In the genomic region with DNA sequence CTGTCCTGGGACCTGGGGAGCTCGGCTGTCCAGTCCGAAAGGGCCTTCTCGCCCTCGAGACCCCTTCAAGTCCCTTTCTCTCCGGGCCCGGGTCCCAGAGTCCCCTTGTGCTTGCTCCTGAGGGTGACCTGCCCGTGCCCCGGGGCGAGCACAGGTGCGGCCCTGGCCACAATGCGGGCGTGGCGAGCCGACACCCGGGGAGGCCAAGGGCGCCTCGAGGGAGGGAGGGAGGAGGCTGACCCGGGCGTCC, we compare ENCODE assay signal across 8 cellular contexts. TPM values are rescaled to one million over a fixed set of nuclear protein-coding genes. Genes with fewer than 3 reads are reported as not detected.
A peak's percentile ranks its signal among the peaks of the same experiment; 100 is the strongest.
DNase-seq lines count a peak whose midpoint lies in the region; ATAC-seq, FAIRE-seq and TF ChIP-seq lines count a peak whose summit lies in the region.

No MANE protein-coding gene starts in this region.

- H3K9ac ChIP-seq in SU-DHL-6 (ENCODE audit: low read length), result peak overlapping the region; percentile 91
- H3K9ac ChIP-seq in smooth muscle cell (ENCODE audit: low read depth), result no peak overlapping the region

- WGBS in hepatocyte (ENCODE audit: low lambda C conversion rate, missing lambda C conversion rate), result 14% methylated on average over 12 of the region's 19 CpGs
- WGBS in smooth muscle cell (ENCODE audit: low lambda C conversion rate), result 18% methylated on average over 15 of the region's 19 CpGs

- TF ChIP-seq CTCF in SU-DHL-6 (IDR thresholded peaks at IDR 0.05; ENCODE audit: insufficient read depth, low read length, poor library complexity, severe bottlenecking) (no peak), hepatocyte (IDR thresholded peaks at IDR 0.05; ENCODE audit: poor library complexity) (no peak), smooth muscle cell (IDR thresholded peaks at IDR 0.05; ENCODE audit: borderline replicate concordance, insufficient read depth, poor library complexity, severe bottlenecking) (no peak)

- no peak for FAIRE-seq in GM19239 (lab: Jason Lieb, UNC)

- H3F3A ChIP-seq in SU-DHL-6 (ENCODE audit: insufficient read depth), result peaks cover 14% of the 10 kb centered on the region
- H3F3A ChIP-seq in smooth muscle cell (ENCODE audit: low read depth), result no peaks in the 10 kb centered on the region

- H3K27me3 ChIP-seq in SU-DHL-6 (ENCODE audit: low read length), result no peaks in the 10 kb centered on the region
- H3K27me3 ChIP-seq in hepatocyte, result no peaks in the 10 kb centered on the region
- no peaks in the 10 kb centered on the region for H3K27me3 ChIP-seq in smooth muscle cell (ENCODE audit: low read depth)

- H3K4me1 ChIP-seq in hepatocyte (ENCODE audit: insufficient read depth) (peaks cover 19% of the 10 kb centered on the region), smooth muscle cell (ENCODE audit: low read depth) (peaks cover 23% of the 10 kb centered on the region)

- H3K27ac ChIP-seq in SU-DHL-6 (ENCODE audit: low read depth, low read length) (0 out of 2 replicates have a peak overlapping the region, but pooled peaks have one; percentile 43), hepatocyte (peak overlapping the region; percentile 94), smooth muscle cell (ENCODE audit: low read depth) (peak overlapping the region; percentile 33)

- H3K9me3 ChIP-seq in SU-DHL-6 (ENCODE audit: insufficient read depth, low read length) (no peaks in the 10 kb centered on the region), hepatocyte (ENCODE audit: low read depth) (no peaks in the 10 kb centered on the region), smooth muscle cell (replicated peaks; ENCODE audit: low read depth) (no peaks in the 10 kb centered on the region)

- H3K79me2 ChIP-seq in SU-DHL-6 (ENCODE audit: insufficient read depth, low read length), result peaks cover 36% of the 10 kb centered on the region
- H3K79me2 ChIP-seq in hepatocyte, result peaks cover 37% of the 10 kb centered on the region
- peaks cover 37% of the 10 kb centered on the region for H3K79me2 ChIP-seq in smooth muscle cell (ENCODE audit: low read depth)

- H3K4me3 ChIP-seq in SU-DHL-6 (ENCODE audit: insufficient read depth, low read length, poor library complexity, severe bottlenecking) (peak overlapping the region; percentile 49), hepatocyte (peak overlapping the region; percentile 23), smooth muscle cell (peak overlapping the region; percentile 41)

- no peaks in the 10 kb centered on the region for H3K9me2 ChIP-seq in SU-DHL-6 (replicated peaks; ENCODE audit: insufficient read depth, low read length)
- no peaks in the 10 kb centered on the region for H3K9me2 ChIP-seq in hepatocyte (replicated peaks; ENCODE audit: insufficient read depth)

- H2AFZ ChIP-seq in SU-DHL-6 (ENCODE audit: low read depth, low read length, severe bottlenecking), result peak overlapping the region; percentile 96
- peak overlapping the region; percentile 72 for H2AFZ ChIP-seq in hepatocyte
- no peak overlapping the region for H2AFZ ChIP-seq in smooth muscle cell (ENCODE audit: low read depth)

- no peak for ATAC-seq in GM21360 (IDR thresholded peaks at IDR 0.05; ENCODE audit: unreplicated experiment)

- H3K36me3 ChIP-seq in SU-DHL-6 (ENCODE audit: low read length), result no peaks in the 10 kb centered on the region
- no peaks in the 10 kb centered on the region for H3K36me3 ChIP-seq in hepatocyte (replicated peaks; ENCODE audit: insufficient read depth, low read depth)
- H3K36me3 ChIP-seq in smooth muscle cell (ENCODE audit: low read depth), result no peaks in the 10 kb centered on the region

- H4K20me1 ChIP-seq in SU-DHL-6 (ENCODE audit: low read depth, low read length) (peaks cover 25% of the 10 kb centered on the region), hepatocyte (ENCODE audit: insufficient read depth, poor library complexity, severe bottlenecking) (peaks cover 28% of the 10 kb centered on the region), smooth muscle cell (ENCODE audit: low read depth) (peaks cover 34% of the 10 kb centered on the region)

- DNase-seq in GM19239 (ENCODE audit: insufficient read length, low spot score), result peak; percentile 26
- no peak for DNase-seq in hepatocyte (ENCODE audit: low spot score)
- DNase-seq in smooth muscle cell (lab: John Stamatoyannopoulos, UW; ENCODE audit: unreplicated experiment), result no peak
- no peak for DNase-seq in hepatic stellate cell (ENCODE audit: low spot score)
- DNase-seq in HuH-7.5 (ENCODE audit: low spot score), result no peak
- no peak for DNase-seq in OCI-M1 (lab: John Stamatoyannopoulos, UW)

- H3K4me2 ChIP-seq in SU-DHL-6 (ENCODE audit: low read depth, low read length, poor library complexity, severe bottlenecking) (peak overlapping the region; percentile 96), hepatocyte (peak overlapping the region; percentile 86), smooth muscle cell (peak overlapping the region; percentile 71)

RNA-seq across cellular contexts. Expression of a gene that starts 0.8 kb away (rescaled TPM):
- total RNA-seq in hepatocyte (43.9 and 56.7 TPM in 2 replicates), smooth muscle cell (61.1 and 75.8 TPM in 2 replicates)
- polyA plus RNA-seq in hepatocyte (18.0 and 20.4 TPM in 2 replicates), smooth muscle cell (12.3 and 21.7 TPM in 2 replicates)

Comparison
In these comparisons a context has a peak if more than half of its experiments do, and no peak if none do; other contexts are left out.
1. H3K27ac ChIP-seq: peak in every context shown above with its lines; median percentile 94 in hepatocyte; 43 in SU-DHL-6; 33 in smooth muscle cell.